ENCODE assay signal across 17 cellular contexts in genomic region chr14:19917955-19918518, GRCh38. TPM values are rescaled to one million over a fixed set of nuclear protein-coding genes. Genes with fewer than 3 reads are reported as not detected.
DNase-seq lines count a peak whose midpoint lies in the region; ATAC-seq, FAIRE-seq and TF ChIP-seq lines count a peak whose summit lies in the region.
"Had no signal": no experiment of that assay in that cellular context is flagged by ENCODE, and none has a peak within 500 bp of the region (broad histone marks: within the 10 kb centered on the region; RNA-seq: fewer than 3 reads in every experiment).

No MANE protein-coding gene starts in this region.

- no peak for TF ChIP-seq RAD21 in A549 (conservative IDR thresholded peaks at IDR 0.05 in 1 of 2, IDR thresholded peaks at IDR 0.05 in 1 of 2)

- H3K79me2 ChIP-seq in ACC112 (ENCODE audit: control insufficient read depth, insufficient read depth, low read length, unreplicated experiment), result no peaks in the 10 kb centered on the region

- no peaks in the 10 kb centered on the region for H3K36me3 Mint-ChIP-seq in glutamatergic neuron (ENCODE audit: unreplicated experiment)
- H3K36me3 Mint-ChIP-seq: CD8-positive, alpha-beta memory T cell had no signal

- H3K4me1 Mint-ChIP-seq in glutamatergic neuron (ENCODE audit: low read depth, unreplicated experiment), result no peaks in the 10 kb centered on the region
- H3K4me1 Mint-ChIP-seq: CD8-positive, alpha-beta memory T cell had no signal

- ATAC-seq in A549, result no peak
- peak; percentile 59 to 75 for ATAC-seq in lower lobe of right lung
- no peak for ATAC-seq in HG02973 (IDR thresholded peaks at IDR 0.05; ENCODE audit: unreplicated experiment)
- ATAC-seq: HCT116 had no signal

- no peak overlapping the region for H3K4me3 Mint-ChIP-seq in glutamatergic neuron (ENCODE audit: unreplicated experiment)
- H3K4me3 Mint-ChIP-seq: CD8-positive, alpha-beta memory T cell had no signal

- H3K9me3 ChIP-seq in A549, result no peaks in the 10 kb centered on the region
- no peaks in the 10 kb centered on the region for H3K9me3 ChIP-seq in lower lobe of right lung
- H3K9me3 ChIP-seq: BLaER1, Caco-2 had no signal

- H3K27me3 ChIP-seq in ACC112 (ENCODE audit: insufficient read depth, low read length), result no peaks in the 10 kb centered on the region
- H3K27me3 ChIP-seq in lower lobe of right lung (ENCODE audit: low read depth), result no peaks in the 10 kb centered on the region
- H3K27me3 ChIP-seq: BLaER1 had no signal

- TF ChIP-seq POLR2A in A549 (IDR thresholded peaks at IDR 0.05; ENCODE audit: low read length), result no peak
- TF ChIP-seq POLR2A in lower leg skin (IDR thresholded peaks at IDR 0.05), result no peak

- FAIRE-seq in A549 (lab: Jason Lieb, UNC), result no peak
- FAIRE-seq: H54 had no signal

- no peak for TF ChIP-seq CTCF in A549 (IDR thresholded peaks at IDR 0.05)
- TF ChIP-seq CTCF in LNCaP clone FGC (IDR thresholded peaks at IDR 0.05; ENCODE audit: control insufficient read depth, extremely low read depth, insufficient read depth), result no peak
- no peak for TF ChIP-seq CTCF in lower lobe of right lung (IDR thresholded peaks at IDR 0.05)
- no peak for TF ChIP-seq CTCF in glutamatergic neuron (IDR thresholded peaks at IDR 0.05; ENCODE audit: partially characterized antibody, unreplicated experiment)
- no peak for TF ChIP-seq CTCF in lower leg skin (IDR thresholded peaks at IDR 0.05)

- WGBS in A549 (ENCODE audit: missing lambda C conversion rate), result 21% methylated on average over 1 of the region's 1 CpG
- 64 to 70% methylated on average over 1 of the region's 1 CpG for WGBS in lower leg skin, 2 donors

- no peaks in the 10 kb centered on the region for H3K27me3 Mint-ChIP-seq in glutamatergic neuron (ENCODE audit: unreplicated experiment)
- H3K27me3 Mint-ChIP-seq: CD8-positive, alpha-beta memory T cell had no signal

- H3K27ac ChIP-seq in A549 (no peak overlapping the region), ACC112 (ENCODE audit: low read depth, low read length) (peak overlapping the region; percentile 2; the same call in 1 of the 2 replicates), lower lobe of right lung (no peak overlapping the region)
- H3K27ac ChIP-seq: BLaER1 had no signal

- DNase-seq in A549 (ENCODE audit: low read depth in 1 of 2, low spot score in 1 of 2) (no peak), LNCaP clone FGC (ENCODE audit: low read depth) (peak; percentile 28), lower lobe of right lung (no peak), glutamatergic neuron (no peak), lower leg skin (ENCODE audit: low spot score in 2 of 2) (no peak)
- DNase-seq: AML-193; Caco-2; CD8-positive, alpha-beta memory T cell; DND-41; GF-D8 had no signal

- H3K4me2 ChIP-seq in A549, result peak overlapping the region; percentile 4; the same call in 1 of the 3 replicates
- H3K4me2 ChIP-seq: BLaER1 had no signal

- CTCF ChIA-PET in A549 (lab: Yijun Ruan, JAX), result interaction anchor here (0.6 to 1.1 kb wide), 3 partner anchors 8 to 68 kb away, joined by 3 to 4 read pairs (median 3); no protein-coding TSS in a partner anchor

- H3K4me3 ChIP-seq in A549 (no peak overlapping the region), ACC112 (ENCODE audit: low read depth, low read length) (no peak overlapping the region), LNCaP clone FGC (ENCODE audit: low read depth, low read length) (no peak overlapping the region), lower lobe of right lung (no peak overlapping the region), lower leg skin (ENCODE audit: low read depth, poor library complexity, severe bottlenecking) (no peak overlapping the region)
- H3K4me3 ChIP-seq: BLaER1 had no signal

- intact Hi-C loops in lower lobe of right lung (cut with DNase I), result no loop called here
- intact Hi-C loops in lower leg skin (cut with DNase I; ENCODE audit: low total_unique reads), result no loop called here

- H3K9me3 Mint-ChIP-seq in glutamatergic neuron (ENCODE audit: unreplicated experiment), result peaks cover 5% of the 10 kb centered on the region
- H3K9me3 Mint-ChIP-seq: CD8-positive, alpha-beta memory T cell had no signal

- POLR2A ChIA-PET in A549 (lab: Yijun Ruan, JAX), result no interaction called here

- no peaks in the 10 kb centered on the region for H3K36me3 ChIP-seq in ACC112 (ENCODE audit: insufficient read depth, low read length)
- no peaks in the 10 kb centered on the region for H3K36me3 ChIP-seq in lower lobe of right lung
- H3K36me3 ChIP-seq: BLaER1 had no signal

- H2AFZ ChIP-seq in ACC112 (ENCODE audit: low read length, unreplicated experiment), result peak overlapping the region; percentile 33

- TF ChIP-seq EP300 in A549 (IDR thresholded peaks at IDR 0.05), result no peak

- H3K4me1 ChIP-seq in A549 (peaks cover 8% of the 10 kb centered on the region; the same call in 2 of the 3 replicates), ACC112 (ENCODE audit: control insufficient read depth, insufficient read depth, low read length, unreplicated experiment) (peaks cover 11% of the 10 kb centered on the region), lower lobe of right lung (no peaks in the 10 kb centered on the region)
- H3K4me1 ChIP-seq: BLaER1, Caco-2 had no signal

- no peak overlapping the region for H3K27ac Mint-ChIP-seq in glutamatergic neuron (ENCODE audit: unreplicated experiment)
- H3K27ac Mint-ChIP-seq: CD8-positive, alpha-beta memory T cell had no signal

TF ChIP-seq in A549, 52 proteins besides CTCF, POLR2A, EP300 and RAD21:
- 0 out of 2 replicates have a peak, but pooled peaks have one; percentile 2 for TF ChIP-seq GATA3 (IDR thresholded peaks at IDR 0.05; ENCODE audit: borderline replicate concordance)
- TF ChIP-seq KDM5A (IDR thresholded peaks at IDR 0.05), result no peak

RNA-seq across cellular contexts. Expression of gene OR4K5, which starts 2.4 kb away (rescaled TPM):
- not detected in 2 replicates for polyA plus RNA-seq in A549 (2011; rRNA removed)
- polyA plus RNA-seq in A549 (2012; cell fraction: cytosol; rRNA removed), result not detected in 2 replicates
- polyA plus RNA-seq in A549 (2012; cell fraction: nucleus; rRNA removed), result not detected in 2 replicates
- polyA plus RNA-seq in A549 (2017; fragmentation: RNase III; extraction: RNeasy Plus Mini Kit Qiagen cat#74134 plus additional on column Dnase treatment), result not detected in 3 replicates
- not detected in 2 replicates for polyA minus RNA-seq in A549 (2011; rRNA and poly(A)+ RNA removed)
- not detected for total RNA-seq in lower lobe of right lung
- not detected for total RNA-seq in glutamatergic neuron (ENCODE audit: unreplicated experiment)
- total RNA-seq in lower leg skin, result not detected
- total RNA-seq: A673; Caco-2; CD8-positive, alpha-beta memory T cell; HT1080 had no signal
- polyA plus RNA-seq: CD8-positive, alpha-beta memory T cell had no signal

RNA-seq across cellular contexts. Expression of gene OR4K1, which starts 12.7 kb away (rescaled TPM):
- polyA plus RNA-seq in A549 (2011; rRNA removed) (not detected in 2 replicates), A549 (2017; fragmentation: RNase III; extraction: RNeasy Plus Mini Kit Qiagen cat#74134 plus additional on column Dnase treatment) (not detected in 3 replicates)
- polyA plus RNA-seq in A549 (2012; cell fraction: cytosol; rRNA removed), result not detected in 2 replicates
- polyA plus RNA-seq in A549 (2012; cell fraction: nucleus; rRNA removed), result not detected in 2 replicates
- polyA minus RNA-seq in A549 (2011; rRNA and poly(A)+ RNA removed), result not detected in 2 replicates
- total RNA-seq in lower lobe of right lung (not detected), glutamatergic neuron (ENCODE audit: unreplicated experiment) (not detected), lower leg skin (not detected)
- total RNA-seq: A673; Caco-2; CD8-positive, alpha-beta memory T cell; HT1080 had no signal
- polyA plus RNA-seq: CD8-positive, alpha-beta memory T cell had no signal

RNA-seq across cellular contexts. Expression of gene OR4K2, which starts 43.1 kb away (rescaled TPM):
- not detected in 2 replicates for polyA plus RNA-seq in A549 (2011; rRNA removed)
- not detected in 2 replicates for polyA plus RNA-seq in A549 (2012; cell fraction: cytosol; rRNA removed)
- not detected in 2 replicates for polyA plus RNA-seq in A549 (2012; cell fraction: nucleus; rRNA removed)
- polyA plus RNA-seq in A549 (2017; fragmentation: RNase III; extraction: RNeasy Plus Mini Kit Qiagen cat#74134 plus additional on column Dnase treatment), result not detected in 3 replicates
- polyA minus RNA-seq in A549 (2011; rRNA and poly(A)+ RNA removed), result not detected in 2 replicates
- not detected for total RNA-seq in lower lobe of right lung
- not detected for total RNA-seq in glutamatergic neuron (ENCODE audit: unreplicated experiment)
- total RNA-seq in lower leg skin, result not detected
- total RNA-seq: A673; Caco-2; CD8-positive, alpha-beta memory T cell; HT1080 had no signal
- polyA plus RNA-seq: CD8-positive, alpha-beta memory T cell had no signal

RNA-seq across cellular contexts. Expression of gene OR4K15, which starts 57.4 kb away (rescaled TPM):
- not detected in 2 replicates for polyA plus RNA-seq in A549 (2011; rRNA removed)
- not detected in 2 replicates for polyA plus RNA-seq in A549 (2012; cell fraction: cytosol; rRNA removed)
- polyA plus RNA-seq in A549 (2012; cell fraction: nucleus; rRNA removed), result not detected in 2 replicates
- not detected in 3 replicates for polyA plus RNA-seq in A549 (2017; fragmentation: RNase III; extraction: RNeasy Plus Mini Kit Qiagen cat#74134 plus additional on column Dnase treatment)
- not detected in 2 replicates for polyA minus RNA-seq in A549 (2011; rRNA and poly(A)+ RNA removed)
- total RNA-seq in lower lobe of right lung, result not detected
- not detected for total RNA-seq in glutamatergic neuron (ENCODE audit: unreplicated experiment)
- not detected for total RNA-seq in lower leg skin
- total RNA-seq: A673; Caco-2; CD8-positive, alpha-beta memory T cell; HT1080 had no signal
- polyA plus RNA-seq: CD8-positive, alpha-beta memory T cell had no signal

Comparison
In these comparisons a context has a peak if more than half of its experiments do, and no peak if none do; other contexts are left out.
1. ATAC-seq: peak in lower lobe of right lung (2 of 2); none in A549 (0 of 2) and HG02973 (single experiment).